ENCODE assay signal across 1 cellular context in genomic region chr11:65292866-65293265, GRCh38.
TF ChIP-seq lines count a peak whose summit lies in the region.

No MANE protein-coding gene starts in this region.

TF ChIP-seq in GM23338, 12 proteins besides CTCF, POLR2A, EP300 and RAD21 (continued from another document):
- TF ChIP-seq ZNF462 (CRISPR knock-in tag; IDR thresholded peaks at IDR 0.05): no peak
